ENCODE assay signal across 11 cellular contexts in genomic region chr5:159409801-159410200, GRCh38.
DNase-seq lines count a peak whose midpoint lies in the region; ATAC-seq lines count a peak whose summit lies in the region.
"Had no signal": no experiment of that assay in that cellular context is flagged by ENCODE, and none has a peak within 500 bp of the region (broad histone marks: within the 10 kb centered on the region; RNA-seq: fewer than 3 reads in every experiment).

No MANE protein-coding gene starts in this region.

- peaks cover 51% of the 10 kb centered on the region for H3K4me1 Mint-ChIP-seq in stimulated activated effector memory CD8-positive, alpha-beta T cell treated with anti-CD3 and anti-CD28 coated beads, Interleukin-12 subunit alpha, Interleukin-12 subunit beta, amount 100 ng/mL, for 72 hours

- no peaks in the 10 kb centered on the region for H3K9me3 Mint-ChIP-seq in stimulated activated effector memory CD8-positive, alpha-beta T cell treated with anti-CD3 and anti-CD28 coated beads, Interleukin-12 subunit alpha, Interleukin-12 subunit beta, amount 100 ng/mL, for 72 hours

- peaks cover 11% of the 10 kb centered on the region for H3K36me3 Mint-ChIP-seq in stimulated activated effector memory CD8-positive, alpha-beta T cell treated with anti-CD3 and anti-CD28 coated beads, Interleukin-12 subunit alpha, Interleukin-12 subunit beta, amount 100 ng/mL, for 72 hours

- no peak overlapping the region for H3K4me3 Mint-ChIP-seq in stimulated activated effector memory CD8-positive, alpha-beta T cell treated with anti-CD3 and anti-CD28 coated beads, Interleukin-12 subunit alpha, Interleukin-12 subunit beta, amount 100 ng/mL, for 72 hours

- peak; percentile 37 for DNase-seq in activated naive CD4-positive, alpha-beta T cell treated with Interleukin-2 at 50 U/mL for 16 hours
- no peak for DNase-seq in activated naive CD4-positive, alpha-beta T cell (lab: John Stamatoyannopoulos, UW)
- no peak for DNase-seq in stimulated activated effector memory CD8-positive, alpha-beta T cell treated with anti-CD3 and anti-CD28 coated beads, Interleukin-12 subunit alpha, Interleukin-12 subunit beta, amount 100 ng/mL, for 72 hours (ENCODE audit: low spot score in 2 of 2)
- DNase-seq in NCI-H1694 treated with DMSO at 0.1 percent for 48 hours (lab: John Stamatoyannopoulos, UW) = no peak
- no peak for DNase-seq in SW480 (ENCODE audit: low spot score)
- no peak for DNase-seq in Ammon's horn (ENCODE audit: low spot score)
- DNase-seq: activated effector memory CD4-positive, alpha-beta T cell treated with Interleukin-2 at 50 U/mL for 16 hours; kidney; psoas muscle had no signal

- ATAC-seq in HG02588 (IDR thresholded peaks at IDR 0.05; ENCODE audit: unreplicated experiment) (peak; percentile 49), HG03520 (IDR thresholded peaks at IDR 0.05; ENCODE audit: unreplicated experiment) (peak; percentile 57)
- ATAC-seq in stimulated activated effector memory CD8-positive, alpha-beta T cell treated with anti-CD3 and anti-CD28 coated beads, Interleukin-12 subunit alpha, Interleukin-12 subunit beta, amount 100 ng/mL, for 72 hours = peak; percentile 94
- ATAC-seq: psoas muscle had no signal

- no peak overlapping the region for H3K27ac Mint-ChIP-seq in stimulated activated effector memory CD8-positive, alpha-beta T cell treated with anti-CD3 and anti-CD28 coated beads, Interleukin-12 subunit alpha, Interleukin-12 subunit beta, amount 100 ng/mL, for 72 hours
